19 cellular contexts compared by ENCODE assay signal in genomic region chr5:76153996-76154395, GRCh38.
DNase-seq lines count a peak whose midpoint lies in the region; ATAC-seq and TF ChIP-seq lines count a peak whose summit lies in the region.
"Had no signal": no experiment of that assay in that cellular context is flagged by ENCODE, and none has a peak within 500 bp of the region (broad histone marks: within the 10 kb centered on the region; RNA-seq: fewer than 3 reads in every experiment).

No MANE protein-coding gene starts in this region.

- H4K5ac ChIP-seq in mesendoderm (ENCODE audit: low read length), result no peak overlapping the region

- H3K79me1 ChIP-seq in mesendoderm (ENCODE audit: low read length), result no peaks in the 10 kb centered on the region

- H3K9ac ChIP-seq in mesendoderm (ENCODE audit: low read length), result no peak overlapping the region
- H3K9ac ChIP-seq: BLaER1, GM23248 had no signal

- no peak overlapping the region for H3K4me3 Mint-ChIP-seq in activated CD4-positive, alpha-beta T cell treated with anti-CD3 and anti-CD28 coated beads, Interleukin-2, amount 10 ng/mL, durations not matched to agents 24 days and 14 days
- H3K4me3 Mint-ChIP-seq: B cell; CD4-positive, CD25-positive, alpha-beta regulatory T cell; CD8-positive, alpha-beta T cell had no signal

- ATAC-seq in HG03565 (IDR thresholded peaks at IDR 0.05; ENCODE audit: unreplicated experiment), result no peak
- ATAC-seq: CD8-positive, alpha-beta T cell had no signal

- no peak overlapping the region for H4K8ac ChIP-seq in mesendoderm (ENCODE audit: low read depth, low read length)

- H3K56ac ChIP-seq in mesendoderm (ENCODE audit: low read length), result no peak overlapping the region

- no peaks in the 10 kb centered on the region for H3K36me3 ChIP-seq in mesendoderm (ENCODE audit: control insufficient read depth, insufficient read depth, low read length)
- H3K36me3 ChIP-seq: BLaER1 had no signal

- no peak for TF ChIP-seq CTCF in GM10248 (IDR thresholded peaks at IDR 0.05; ENCODE audit: control extremely low read depth, extremely low read depth, low read depth, missing control alignments)

- H3K4ac ChIP-seq in mesendoderm (ENCODE audit: low read depth, low read length), result no peak overlapping the region

- H3K27ac Mint-ChIP-seq in activated CD4-positive, alpha-beta T cell treated with anti-CD3 and anti-CD28 coated beads, Interleukin-2, amount 10 ng/mL, durations not matched to agents 24 days and 14 days, result no peak overlapping the region
- H3K27ac Mint-ChIP-seq: B cell; CD4-positive, CD25-positive, alpha-beta regulatory T cell; CD8-positive, alpha-beta T cell had no signal

- H3K4me3 ChIP-seq in mesendoderm (ENCODE audit: low read length), result no peak overlapping the region
- H3K4me3 ChIP-seq: BLaER1, GM23248 had no signal

- H2AK5ac ChIP-seq in mesendoderm (ENCODE audit: low read length), result no peak overlapping the region

- POLR2A ChIA-PET in GM10248 (lab: Yijun Ruan, JAX), result no interaction called here

- no peak overlapping the region for H3K18ac ChIP-seq in mesendoderm (ENCODE audit: low read length)

- intact Hi-C loops in activated CD4-positive, alpha-beta T cell treated with anti-CD3 and anti-CD28 coated beads, Interleukin-2, amount 10 ng/mL, durations not matched to agents 24 days and 14 days (cut with micrococcal nuclease), result no loop called here

- no peak overlapping the region for H2BK5ac ChIP-seq in mesendoderm (ENCODE audit: low read length)

- H3K4me2 ChIP-seq in mesendoderm (ENCODE audit: low read length), result no peak overlapping the region
- H3K4me2 ChIP-seq: BLaER1 had no signal

- peak; percentile 34 for DNase-seq in activated CD4-positive, alpha-beta T cell treated with anti-CD3 and anti-CD28 coated beads, Interleukin-2, amount 10 ng/mL, durations not matched to agents 24 days and 14 days
- no peak for DNase-seq in activated CD4-positive, alpha-beta T cell treated with anti-CD3 and anti-CD28 coated beads for 1 hour
- DNase-seq in mesendoderm (peak; percentile 12), retina (peak; percentile 12), GM10248 (ENCODE audit: extremely low spot score) (no peak)
- DNase-seq: Caco-2; CD4-positive, CD25-positive, alpha-beta regulatory T cell; CD8-positive, alpha-beta T cell; DMS153; DND-41; GDM1; GM23248; H7; HCEC 1CT had no signal

- H3K27me3 Mint-ChIP-seq in activated CD4-positive, alpha-beta T cell treated with anti-CD3 and anti-CD28 coated beads, Interleukin-2, amount 10 ng/mL, durations not matched to agents 24 days and 14 days, result peaks cover 42% of the 10 kb centered on the region

- H3K9me3 Mint-ChIP-seq in activated CD4-positive, alpha-beta T cell treated with anti-CD3 and anti-CD28 coated beads, Interleukin-2, amount 10 ng/mL, durations not matched to agents 24 days and 14 days, result no peaks in the 10 kb centered on the region

- CTCF ChIA-PET in GM10248 (lab: Yijun Ruan, JAX), result interaction anchor here (1.2 to 4.2 kb wide), 3 partner anchors 10 to 21 kb away, joined by 3 to 21 read pairs (median 18); no protein-coding TSS in a partner anchor

- H3K79me2 ChIP-seq in mesendoderm (ENCODE audit: control insufficient read depth, insufficient read depth, low read length), result no peaks in the 10 kb centered on the region

- no peak overlapping the region for H3K23ac ChIP-seq in mesendoderm (ENCODE audit: low read length)

- no peaks in the 10 kb centered on the region for H3K4me1 Mint-ChIP-seq in activated CD4-positive, alpha-beta T cell treated with anti-CD3 and anti-CD28 coated beads, Interleukin-2, amount 10 ng/mL, durations not matched to agents 24 days and 14 days
- H3K4me1 Mint-ChIP-seq: B cell; CD4-positive, CD25-positive, alpha-beta regulatory T cell had no signal

- H2BK120ac ChIP-seq in mesendoderm (ENCODE audit: low read depth, low read length), result no peak overlapping the region

- no peaks in the 10 kb centered on the region for H3K4me1 ChIP-seq in mesendoderm (ENCODE audit: control insufficient read depth, low read depth, low read length)
- H3K4me1 ChIP-seq: BLaER1, Caco-2 had no signal

- H2BK15ac ChIP-seq in mesendoderm (replicated peaks; ENCODE audit: low read depth), result no peak overlapping the region

- no peaks in the 10 kb centered on the region for H3K27me3 ChIP-seq in mesendoderm (ENCODE audit: insufficient read depth, low read length, poor library complexity)
- H3K27me3 ChIP-seq: BLaER1 had no signal

- H3K27ac ChIP-seq in mesendoderm (ENCODE audit: low read depth, low read length), result no peak overlapping the region
- H3K27ac ChIP-seq: 22Rv1, BLaER1, C4-2B, GM23248 had no signal

- no peaks in the 10 kb centered on the region for H3K36me3 Mint-ChIP-seq in activated CD4-positive, alpha-beta T cell treated with anti-CD3 and anti-CD28 coated beads, Interleukin-2, amount 10 ng/mL, durations not matched to agents 24 days and 14 days (ENCODE audit: low read depth)
- H3K36me3 Mint-ChIP-seq: CD4-positive, CD25-positive, alpha-beta regulatory T cell; CD8-positive, alpha-beta T cell had no signal

Comparison
In these comparisons a context has a peak if more than half of its experiments do, and no peak if none do; other contexts are left out.
1. DNase-seq: peak in activated CD4-positive, alpha-beta T cell treated with anti-CD3 and anti-CD28 coated beads, Interleukin-2, amount 10 ng/mL, durations not matched to agents 24 days and 14 days (single experiment), mesendoderm (single experiment) and retina (single experiment); none in activated CD4-positive, alpha-beta T cell treated with anti-CD3 and anti-CD28 coated beads for 1 hour (single experiment) and GM10248 (single experiment).